In genomic region chr2:212811036-212811805, GRCh38 we compare ENCODE assay signal across 16 cellular contexts.
DNase-seq lines count a peak whose midpoint lies in the region; ATAC-seq, FAIRE-seq and TF ChIP-seq lines count a peak whose summit lies in the region.
"Had no signal": no experiment of that assay in that cellular context is flagged by ENCODE, and none has a peak within 500 bp of the region (broad histone marks: within the 10 kb centered on the region; RNA-seq: fewer than 3 reads in every experiment).

No MANE protein-coding gene starts in this region.

- H3K27ac Mint-ChIP-seq in activated CD8-positive, alpha-beta memory T cell treated with anti-CD3 and anti-CD28 coated beads, Interleukin-2, amount 10 ng/mL, durations not matched to agents 7 days and 5 days: no peak overlapping the region
- H3K27ac Mint-ChIP-seq in astrocyte (ENCODE audit: unreplicated experiment) (no peak overlapping the region), WTC11 (no peak overlapping the region), Caco-2 (ENCODE audit: unreplicated experiment) (no peak overlapping the region)
- H3K27ac Mint-ChIP-seq: activated naive CD4-positive, alpha-beta T cell treated with anti-CD3 and anti-CD28 coated beads, Interleukin-2, amount 50 U/mL, for 72 hours had no signal

- H3K36me3 ChIP-seq in astrocyte (ENCODE audit: insufficient read depth, low read length) (no peaks in the 10 kb centered on the region), Caco-2 (ENCODE audit: control insufficient read depth, insufficient read depth, low read length) (no peaks in the 10 kb centered on the region)
- H3K36me3 ChIP-seq: esophagus muscularis mucosa, uterus had no signal

- no peaks in the 10 kb centered on the region for H3K79me2 ChIP-seq in astrocyte (ENCODE audit: insufficient read depth, low read length)

- peaks cover 9% of the 10 kb centered on the region for H3K4me1 Mint-ChIP-seq in activated CD8-positive, alpha-beta memory T cell treated with anti-CD3 and anti-CD28 coated beads, Interleukin-2, amount 10 ng/mL, durations not matched to agents 7 days and 5 days
- H3K4me1 Mint-ChIP-seq in astrocyte (ENCODE audit: low read depth, unreplicated experiment): peaks cover 4% of the 10 kb centered on the region
- H3K4me1 Mint-ChIP-seq in WTC11: no peaks in the 10 kb centered on the region
- no peaks in the 10 kb centered on the region for H3K4me1 Mint-ChIP-seq in Caco-2 (ENCODE audit: low read depth, unreplicated experiment)

- H4K20me1 ChIP-seq in astrocyte (ENCODE audit: insufficient read depth, low read length): no peaks in the 10 kb centered on the region

- H3K36me3 Mint-ChIP-seq in activated CD8-positive, alpha-beta memory T cell treated with anti-CD3 and anti-CD28 coated beads, Interleukin-2, amount 10 ng/mL, durations not matched to agents 7 days and 5 days: no peaks in the 10 kb centered on the region
- H3K36me3 Mint-ChIP-seq in astrocyte (ENCODE audit: low read depth, unreplicated experiment): no peaks in the 10 kb centered on the region
- H3K36me3 Mint-ChIP-seq in WTC11: no peaks in the 10 kb centered on the region
- no peaks in the 10 kb centered on the region for H3K36me3 Mint-ChIP-seq in Caco-2 (ENCODE audit: insufficient read depth, unreplicated experiment)
- H3K36me3 Mint-ChIP-seq: activated naive CD4-positive, alpha-beta T cell treated with anti-CD3 and anti-CD28 coated beads, Interleukin-2, amount 50 U/mL, for 72 hours had no signal

- POLR2A ChIA-PET in WTC11 (lab: Charles Lee) (no interaction called here), Caco-2 (lab: Charles Lee) (no interaction called here)

- H3K4me1 ChIP-seq in astrocyte (ENCODE audit: insufficient read depth, low read length): no peaks in the 10 kb centered on the region
- H3K4me1 ChIP-seq in Caco-2: no peaks in the 10 kb centered on the region
- H3K4me1 ChIP-seq: uterus had no signal

- H3K4me3 Mint-ChIP-seq in activated CD8-positive, alpha-beta memory T cell treated with anti-CD3 and anti-CD28 coated beads, Interleukin-2, amount 10 ng/mL, durations not matched to agents 7 days and 5 days: no peak overlapping the region
- H3K4me3 Mint-ChIP-seq in astrocyte (ENCODE audit: unreplicated experiment) (no peak overlapping the region), WTC11 (no peak overlapping the region), Caco-2 (ENCODE audit: unreplicated experiment) (no peak overlapping the region)

- no peaks in the 10 kb centered on the region for H3K27me3 Mint-ChIP-seq in activated CD8-positive, alpha-beta memory T cell treated with anti-CD3 and anti-CD28 coated beads, Interleukin-2, amount 10 ng/mL, durations not matched to agents 7 days and 5 days
- no peaks in the 10 kb centered on the region for H3K27me3 Mint-ChIP-seq in astrocyte (ENCODE audit: low read depth, unreplicated experiment)
- H3K27me3 Mint-ChIP-seq in WTC11 (ENCODE audit: low read depth): no peaks in the 10 kb centered on the region
- no peaks in the 10 kb centered on the region for H3K27me3 Mint-ChIP-seq in Caco-2 (ENCODE audit: insufficient read depth, unreplicated experiment)

- ATAC-seq in activated CD8-positive, alpha-beta memory T cell treated with anti-CD3 and anti-CD28 coated beads, Interleukin-2, amount 10 ng/mL, durations not matched to agents 7 days and 5 days: peak; percentile 27
- peak; percentile 39 for ATAC-seq in sciatic nerve
- no peak for ATAC-seq in WTC11
- no peak for ATAC-seq in omental fat pad (ENCODE audit: low FRiP score)
- ATAC-seq: psoas muscle had no signal

- H3K9me3 Mint-ChIP-seq in activated CD8-positive, alpha-beta memory T cell treated with anti-CD3 and anti-CD28 coated beads, Interleukin-2, amount 10 ng/mL, durations not matched to agents 7 days and 5 days (ENCODE audit: low read depth): no peaks in the 10 kb centered on the region
- H3K9me3 Mint-ChIP-seq in astrocyte (ENCODE audit: unreplicated experiment) (no peaks in the 10 kb centered on the region), WTC11 (no peaks in the 10 kb centered on the region), Caco-2 (ENCODE audit: unreplicated experiment) (no peaks in the 10 kb centered on the region)

- H3K4me3 ChIP-seq in astrocyte (ENCODE audit: insufficient read depth, low read depth, low read length): no peak overlapping the region
- H3K4me3 ChIP-seq in Caco-2 (ENCODE audit: low read depth, low read length): no peak overlapping the region
- H3K4me3 ChIP-seq: esophagus muscularis mucosa, psoas muscle, uterus had no signal

- BruUV-seq in Caco-2 (replicated peaks; lab: Mats Ljungman, UMichigan): no TSS peak

- no peak for FAIRE-seq in HTR-8/SVneo (lab: Jason Lieb, UNC)
- FAIRE-seq in astrocyte (lab: Jason Lieb, UNC): no peak
- FAIRE-seq: GM12892 had no signal

- no peak for DNase-seq in activated CD8-positive, alpha-beta memory T cell treated with anti-CD3 and anti-CD28 coated beads, Interleukin-2, amount 10 ng/mL, durations not matched to agents 7 days and 5 days
- no peak for DNase-seq in activated CD8-positive, alpha-beta memory T cell treated with anti-CD3 and anti-CD28 coated beads, Interleukin-2, amount 50 U/mL, for 48 hours
- DNase-seq in HTR-8/SVneo (ENCODE audit: insufficient read length, low spot score): peak; percentile 1
- DNase-seq in astrocyte (ENCODE audit: low read depth): peak; percentile 85
- DNase-seq in sciatic nerve (ENCODE audit: low spot score): no peak
- DNase-seq in WTC11 (ENCODE audit: low spot score): no peak
- DNase-seq in Caco-2: no peak
- no peak for DNase-seq in omental fat pad (ENCODE audit: low spot score)
- DNase-seq: NCI-H526 treated with DMSO at 0.1 percent for 48 hours; psoas muscle; Right ventricle myocardium superior; stimulated activated CD4-positive, alpha-beta T cell treated with anti-CD3 and anti-CD28 coated beads, Interleukin-1b, Interleukin-23, amount 100 ng/mL, for 48 hours; uterus had no signal

- CTCF ChIA-PET in activated CD8-positive, alpha-beta memory T cell treated with anti-CD3 and anti-CD28 coated beads, Interleukin-2, amount 10 ng/mL, durations not matched to agents 7 days and 5 days (lab: Charles Lee): no interaction called here
- CTCF ChIA-PET in WTC11 (lab: Charles Lee) (no interaction called here), Caco-2 (lab: Charles Lee) (no interaction called here)

- H3K27me3 ChIP-seq in astrocyte (ENCODE audit: insufficient read depth, low read length): no peaks in the 10 kb centered on the region
- H3K27me3 ChIP-seq in Caco-2 (replicated peaks; ENCODE audit: control insufficient read depth, insufficient read depth, low read length): no peaks in the 10 kb centered on the region; the same call in 1 of the 2 replicates
- H3K27me3 ChIP-seq: esophagus muscularis mucosa, uterus had no signal

- intact Hi-C loops in sciatic nerve (cut with DNase I): no loop called here
- intact Hi-C loops in Caco-2 (cut with micrococcal nuclease; ENCODE audit: unreplicated experiment): no loop called here

- H3K4me2 ChIP-seq in astrocyte (ENCODE audit: low read length): no peak overlapping the region

- H3K9me3 ChIP-seq in astrocyte (ENCODE audit: insufficient read depth, low read depth, low read length) (no peaks in the 10 kb centered on the region), Caco-2 (no peaks in the 10 kb centered on the region)
- H3K9me3 ChIP-seq: esophagus muscularis mucosa, psoas muscle, uterus had no signal

- TF ChIP-seq CTCF in astrocyte (IDR thresholded peaks at IDR 0.05; ENCODE audit: insufficient read depth, low read depth, low read length): no peak
- no peak for TF ChIP-seq CTCF in WTC11 (IDR thresholded peaks at IDR 0.05)
- TF ChIP-seq CTCF in Caco-2 (IDR thresholded peaks at IDR 0.05; ENCODE audit: insufficient read depth in 1 of 2, low read depth in 1 of 2, low read length in 1 of 2, severe bottlenecking in 1 of 2, unreplicated experiment in 1 of 2): no peak
- TF ChIP-seq CTCF in omental fat pad (IDR thresholded peaks at IDR 0.05): no peak

- no peak overlapping the region for H2AFZ ChIP-seq in astrocyte (ENCODE audit: low read depth, low read length)

- H3K9ac ChIP-seq in astrocyte (ENCODE audit: low read length): no peak overlapping the region

- H3K27ac ChIP-seq in astrocyte (ENCODE audit: low read depth, low read length): no peak overlapping the region
- H3K27ac ChIP-seq: esophagus muscularis mucosa, psoas muscle, uterus had no signal

TF ChIP-seq in WTC11, 78 proteins besides CTCF, POLR2A, EP300 and RAD21 (continues in another document):
- TF ChIP-seq TP53 (CRISPR knock-in tag; IDR thresholded peaks at IDR 0.05): no peak
- TF ChIP-seq NFE2L1 (CRISPR knock-in tag; IDR thresholded peaks at IDR 0.05): no peak
- no peak for TF ChIP-seq MYBL2 (CRISPR knock-in tag; IDR thresholded peaks at IDR 0.05)
- TF ChIP-seq IRF1 (CRISPR knock-in tag; IDR thresholded peaks at IDR 0.05): no peak
- TF ChIP-seq PREB (CRISPR knock-in tag; IDR thresholded peaks at IDR 0.05; ENCODE audit: borderline replicate concordance): no peak
- TF ChIP-seq ZNF671 (CRISPR knock-in tag; IDR thresholded peaks at IDR 0.05): no peak
- TF ChIP-seq GABPB1 (CRISPR knock-in tag; IDR thresholded peaks at IDR 0.05): no peak
- TF ChIP-seq FOXK1 (CRISPR knock-in tag; IDR thresholded peaks at IDR 0.05): no peak

Comparison
In these comparisons a context has a peak if more than half of its experiments do, and no peak if none do; other contexts are left out.
1. ATAC-seq: peak in activated CD8-positive, alpha-beta memory T cell treated with anti-CD3 and anti-CD28 coated beads, Interleukin-2, amount 10 ng/mL, durations not matched to agents 7 days and 5 days (single experiment) and sciatic nerve (single experiment); none in WTC11 (single experiment) and omental fat pad (single experiment).
2. DNase-seq: peak in HTR-8/SVneo (single experiment) and astrocyte (single experiment); none in activated CD8-positive, alpha-beta memory T cell treated with anti-CD3 and anti-CD28 coated beads, Interleukin-2, amount 10 ng/mL, durations not matched to agents 7 days and 5 days (single experiment), activated CD8-positive, alpha-beta memory T cell treated with anti-CD3 and anti-CD28 coated beads, Interleukin-2, amount 50 U/mL, for 48 hours (single experiment), sciatic nerve (single experiment), WTC11 (single experiment), Caco-2 (0 of 2) and omental fat pad (single experiment).